Comparison of ENCODE assay signal across 1 cellular context in genomic region chr22:45859231-45860161, GRCh38.
TF ChIP-seq lines count a peak whose summit lies in the region.

No MANE protein-coding gene starts in this region.

TF ChIP-seq in HepG2, 621 proteins besides CTCF, POLR2A, EP300 and RAD21 (continued from another document and continues in another):
- TF ChIP-seq, protein P1, sequence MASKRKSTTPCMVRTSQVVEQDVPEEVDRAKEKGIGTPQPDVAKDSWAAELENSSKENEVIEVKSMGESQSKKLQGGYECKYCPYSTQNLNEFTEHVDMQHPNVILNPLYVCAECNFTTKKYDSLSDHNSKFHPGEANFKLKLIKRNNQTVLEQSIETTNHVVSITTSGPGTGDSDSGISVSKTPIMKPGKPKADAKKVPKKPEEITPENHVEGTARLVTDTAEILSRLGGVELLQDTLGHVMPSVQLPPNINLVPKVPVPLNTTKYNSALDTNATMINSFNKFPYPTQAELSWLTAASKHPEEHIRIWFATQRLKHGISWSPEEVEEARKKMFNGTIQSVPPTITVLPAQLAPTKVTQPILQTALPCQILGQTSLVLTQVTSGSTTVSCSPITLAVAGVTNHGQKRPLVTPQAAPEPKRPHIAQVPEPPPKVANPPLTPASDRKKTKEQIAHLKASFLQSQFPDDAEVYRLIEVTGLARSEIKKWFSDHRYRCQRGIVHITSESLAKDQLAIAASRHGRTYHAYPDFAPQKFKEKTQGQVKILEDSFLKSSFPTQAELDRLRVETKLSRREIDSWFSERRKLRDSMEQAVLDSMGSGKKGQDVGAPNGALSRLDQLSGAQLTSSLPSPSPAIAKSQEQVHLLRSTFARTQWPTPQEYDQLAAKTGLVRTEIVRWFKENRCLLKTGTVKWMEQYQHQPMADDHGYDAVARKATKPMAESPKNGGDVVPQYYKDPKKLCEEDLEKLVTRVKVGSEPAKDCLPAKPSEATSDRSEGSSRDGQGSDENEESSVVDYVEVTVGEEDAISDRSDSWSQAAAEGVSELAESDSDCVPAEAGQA (IDR thresholded peaks at IDR 0.05; ENCODE audit: low read depth): 0 out of 2 replicates have a peak, but pooled peaks have one; percentile 41
- TF ChIP-seq, protein P1 (CRISPR knock-in tag; IDR thresholded peaks at IDR 0.05; ENCODE audit: borderline replicate concordance): no peak
- TF ChIP-seq PPARG (CRISPR knock-in tag; conservative IDR thresholded peaks at IDR 0.05): no peak
- no peak for TF ChIP-seq RELA (CRISPR knock-in tag; IDR thresholded peaks at IDR 0.05)
- no peak for TF ChIP-seq CC2D1A (CRISPR knock-in tag; IDR thresholded peaks at IDR 0.05)
- no peak for TF ChIP-seq CHD4 (IDR thresholded peaks at IDR 0.05; ENCODE audit: borderline replicate concordance, low read length)
- TF ChIP-seq TEAD3 (CRISPR knock-in tag; optimal IDR thresholded peaks at IDR 0.05; ENCODE audit: borderline replicate concordance): peak; percentile 62
- TF ChIP-seq SOX6 (IDR thresholded peaks at IDR 0.05): no peak
- TF ChIP-seq SOX6 (CRISPR knock-in tag; IDR thresholded peaks at IDR 0.05): no peak
- peak; percentile 70; the same call in 1 of the 2 replicates for TF ChIP-seq ZNF264 (CRISPR knock-in tag; IDR thresholded peaks at IDR 0.05)
- no peak for TF ChIP-seq FOXA1 (IDR thresholded peaks at IDR 0.05)
- TF ChIP-seq FOXA1 (CRISPR knock-in tag; IDR thresholded peaks at IDR 0.05): peak; percentile 71
- peak; percentile 55; the same call in 1 of the 2 replicates for TF ChIP-seq CREB1 (IDR thresholded peaks at IDR 0.05)
- TF ChIP-seq CREB1 (CRISPR knock-in tag; IDR thresholded peaks at IDR 0.05): no peak
- no peak for TF ChIP-seq ZNF768 (CRISPR knock-in tag; IDR thresholded peaks at IDR 0.05)
- TF ChIP-seq ZBTB4 (CRISPR knock-in tag; IDR thresholded peaks at IDR 0.05; ENCODE audit: borderline replicate concordance): no peak
- TF ChIP-seq ZFYVE20 (CRISPR knock-in tag; IDR thresholded peaks at IDR 0.05; ENCODE audit: borderline replicate concordance, low read depth): no peak
- TF ChIP-seq EEA1 (CRISPR knock-in tag; IDR thresholded peaks at IDR 0.05; ENCODE audit: borderline replicate concordance): no peak
- TF ChIP-seq DR1 (CRISPR knock-in tag; IDR thresholded peaks at IDR 0.05): no peak
- no peak for TF ChIP-seq EZH2 (conservative IDR thresholded peaks at IDR 0.05; ENCODE audit: low read depth, low read length)
- no peak for TF ChIP-seq GLI4 (CRISPR knock-in tag; IDR thresholded peaks at IDR 0.05; ENCODE audit: borderline replicate concordance)
- TF ChIP-seq KLF12 (CRISPR knock-in tag; IDR thresholded peaks at IDR 0.05; ENCODE audit: borderline replicate concordance): no peak
- TF ChIP-seq SNRNP70 (IDR thresholded peaks at IDR 0.05; ENCODE audit: low read depth, low read length): no peak
- TF ChIP-seq GATA4 (IDR thresholded peaks at IDR 0.05; ENCODE audit: borderline replicate concordance, low read depth): no peak
- no peak for TF ChIP-seq ZNF230 (CRISPR knock-in tag; IDR thresholded peaks at IDR 0.05)
- TF ChIP-seq SAFB2 (CRISPR knock-in tag; IDR thresholded peaks at IDR 0.05; ENCODE audit: borderline replicate concordance, low read depth): no peak
- no peak for TF ChIP-seq ZNF850 (CRISPR knock-in tag; conservative IDR thresholded peaks at IDR 0.05)
- no peak for TF ChIP-seq ZNF292 (CRISPR knock-in tag; IDR thresholded peaks at IDR 0.05; ENCODE audit: borderline replicate concordance, low read depth)
- no peak for TF ChIP-seq ZNF17 (CRISPR knock-in tag; IDR thresholded peaks at IDR 0.05)
- TF ChIP-seq ZNF780A (CRISPR knock-in tag; IDR thresholded peaks at IDR 0.05): no peak
- TF ChIP-seq ADNP (CRISPR knock-in tag; IDR thresholded peaks at IDR 0.05): no peak
- TF ChIP-seq, protein P2, sequence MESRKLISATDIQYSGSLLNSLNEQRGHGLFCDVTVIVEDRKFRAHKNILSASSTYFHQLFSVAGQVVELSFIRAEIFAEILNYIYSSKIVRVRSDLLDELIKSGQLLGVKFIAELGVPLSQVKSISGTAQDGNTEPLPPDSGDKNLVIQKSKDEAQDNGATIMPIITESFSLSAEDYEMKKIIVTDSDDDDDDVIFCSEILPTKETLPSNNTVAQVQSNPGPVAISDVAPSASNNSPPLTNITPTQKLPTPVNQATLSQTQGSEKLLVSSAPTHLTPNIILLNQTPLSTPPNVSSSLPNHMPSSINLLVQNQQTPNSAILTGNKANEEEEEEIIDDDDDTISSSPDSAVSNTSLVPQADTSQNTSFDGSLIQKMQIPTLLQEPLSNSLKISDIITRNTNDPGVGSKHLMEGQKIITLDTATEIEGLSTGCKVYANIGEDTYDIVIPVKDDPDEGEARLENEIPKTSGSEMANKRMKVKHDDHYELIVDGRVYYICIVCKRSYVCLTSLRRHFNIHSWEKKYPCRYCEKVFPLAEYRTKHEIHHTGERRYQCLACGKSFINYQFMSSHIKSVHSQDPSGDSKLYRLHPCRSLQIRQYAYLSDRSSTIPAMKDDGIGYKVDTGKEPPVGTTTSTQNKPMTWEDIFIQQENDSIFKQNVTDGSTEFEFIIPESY (CRISPR knock-in tag; IDR thresholded peaks at IDR 0.05): peak; percentile 20; the same call in 1 of the 2 replicates
- TF ChIP-seq, protein P3, sequence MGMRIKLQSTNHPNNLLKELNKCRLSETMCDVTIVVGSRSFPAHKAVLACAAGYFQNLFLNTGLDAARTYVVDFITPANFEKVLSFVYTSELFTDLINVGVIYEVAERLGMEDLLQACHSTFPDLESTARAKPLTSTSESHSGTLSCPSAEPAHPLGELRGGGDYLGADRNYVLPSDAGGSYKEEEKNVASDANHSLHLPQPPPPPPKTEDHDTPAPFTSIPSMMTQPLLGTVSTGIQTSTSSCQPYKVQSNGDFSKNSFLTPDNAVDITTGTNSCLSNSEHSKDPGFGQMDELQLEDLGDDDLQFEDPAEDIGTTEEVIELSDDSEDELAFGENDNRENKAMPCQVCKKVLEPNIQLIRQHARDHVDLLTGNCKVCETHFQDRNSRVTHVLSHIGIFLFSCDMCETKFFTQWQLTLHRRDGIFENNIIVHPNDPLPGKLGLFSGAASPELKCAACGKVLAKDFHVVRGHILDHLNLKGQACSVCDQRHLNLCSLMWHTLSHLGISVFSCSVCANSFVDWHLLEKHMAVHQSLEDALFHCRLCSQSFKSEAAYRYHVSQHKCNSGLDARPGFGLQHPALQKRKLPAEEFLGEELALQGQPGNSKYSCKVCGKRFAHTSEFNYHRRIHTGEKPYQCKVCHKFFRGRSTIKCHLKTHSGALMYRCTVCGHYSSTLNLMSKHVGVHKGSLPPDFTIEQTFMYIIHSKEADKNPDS (CRISPR knock-in tag; IDR thresholded peaks at IDR 0.05): no peak
- TF ChIP-seq PHF8 (CRISPR knock-in tag; IDR thresholded peaks at IDR 0.05): no peak
- peak; percentile 70; the same call in 1 of the 2 replicates for TF ChIP-seq CEBPB (IDR thresholded peaks at IDR 0.05; ENCODE audit: borderline replicate concordance, low read depth, low read length)
- TF ChIP-seq ZNF224 (CRISPR knock-in tag; IDR thresholded peaks at IDR 0.05): no peak
- TF ChIP-seq, protein P4, sequence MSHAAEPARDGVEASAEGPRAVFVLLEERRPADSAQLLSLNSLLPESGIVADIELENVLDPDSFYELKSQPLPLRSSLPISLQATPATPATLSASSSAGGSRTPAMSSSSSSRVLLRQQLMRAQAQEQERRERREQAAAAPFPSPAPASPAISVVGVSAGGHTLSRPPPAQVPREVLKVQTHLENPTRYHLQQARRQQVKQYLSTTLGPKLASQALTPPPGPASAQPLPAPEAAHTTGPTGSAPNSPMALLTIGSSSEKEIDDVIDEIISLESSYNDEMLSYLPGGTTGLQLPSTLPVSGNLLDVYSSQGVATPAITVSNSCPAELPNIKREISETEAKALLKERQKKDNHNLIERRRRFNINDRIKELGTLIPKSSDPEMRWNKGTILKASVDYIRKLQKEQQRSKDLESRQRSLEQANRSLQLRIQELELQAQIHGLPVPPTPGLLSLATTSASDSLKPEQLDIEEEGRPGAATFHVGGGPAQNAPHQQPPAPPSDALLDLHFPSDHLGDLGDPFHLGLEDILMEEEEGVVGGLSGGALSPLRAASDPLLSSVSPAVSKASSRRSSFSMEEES (CRISPR knock-in tag; IDR thresholded peaks at IDR 0.05): no peak
- TF ChIP-seq STAT6 (CRISPR knock-in tag; IDR thresholded peaks at IDR 0.05; ENCODE audit: borderline replicate concordance): no peak
- TF ChIP-seq, protein P5, sequence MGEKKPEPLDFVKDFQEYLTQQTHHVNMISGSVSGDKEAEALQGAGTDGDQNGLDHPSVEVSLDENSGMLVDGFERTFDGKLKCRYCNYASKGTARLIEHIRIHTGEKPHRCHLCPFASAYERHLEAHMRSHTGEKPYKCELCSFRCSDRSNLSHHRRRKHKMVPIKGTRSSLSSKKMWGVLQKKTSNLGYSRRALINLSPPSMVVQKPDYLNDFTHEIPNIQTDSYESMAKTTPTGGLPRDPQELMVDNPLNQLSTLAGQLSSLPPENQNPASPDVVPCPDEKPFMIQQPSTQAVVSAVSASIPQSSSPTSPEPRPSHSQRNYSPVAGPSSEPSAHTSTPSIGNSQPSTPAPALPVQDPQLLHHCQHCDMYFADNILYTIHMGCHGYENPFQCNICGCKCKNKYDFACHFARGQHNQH (CRISPR knock-in tag; IDR thresholded peaks at IDR 0.05): no peak
- no peak for TF ChIP-seq ATF6 (CRISPR knock-in tag; conservative IDR thresholded peaks at IDR 0.05)
- no peak for TF ChIP-seq SMARCC2 (IDR thresholded peaks at IDR 0.05)
- no peak for TF ChIP-seq ZNF556 (CRISPR knock-in tag; IDR thresholded peaks at IDR 0.05; ENCODE audit: borderline replicate concordance)
- no peak for TF ChIP-seq MEF2D (CRISPR knock-in tag; IDR thresholded peaks at IDR 0.05)
